8 cellular contexts compared by ENCODE assay signal in the genomic region with DNA sequence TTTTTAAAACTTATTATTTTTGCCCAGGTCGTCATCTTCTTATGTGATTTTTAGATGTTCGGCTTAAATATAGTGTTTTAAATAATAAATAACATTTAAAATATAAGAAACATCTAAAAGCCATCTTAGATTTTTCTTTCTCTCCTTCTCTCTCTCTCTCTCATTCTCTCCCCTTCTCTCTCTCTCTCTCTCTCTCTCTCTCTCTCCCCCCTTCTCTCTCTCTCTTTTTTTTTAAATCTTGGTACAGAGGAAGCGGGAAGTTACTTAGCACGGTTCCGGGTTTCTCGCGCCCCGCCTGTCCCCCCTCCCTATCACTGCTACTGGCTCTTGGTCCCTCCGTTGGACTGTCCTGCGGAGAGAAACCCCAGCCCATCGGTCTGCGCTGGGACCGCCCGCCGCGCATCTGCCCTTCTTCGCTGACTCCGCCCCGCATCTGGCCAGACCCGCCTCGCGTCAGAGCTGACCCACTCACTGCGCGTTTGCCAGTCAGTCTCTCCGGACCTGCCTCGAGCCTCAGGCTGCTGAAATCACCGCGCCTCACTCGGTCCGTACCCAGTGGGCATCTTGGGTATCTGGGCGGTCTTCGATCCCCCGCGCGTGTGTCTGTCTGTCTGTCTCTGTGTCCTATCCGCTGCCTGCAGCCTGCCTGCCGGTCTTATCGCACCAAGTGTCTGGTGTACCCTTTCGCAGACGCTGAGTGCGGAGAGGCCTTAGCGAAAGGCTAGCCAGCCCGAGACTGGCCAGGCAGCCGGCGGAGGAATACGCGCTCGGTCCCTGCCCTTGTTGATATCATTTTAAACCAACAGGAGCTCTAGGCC. TPM values are rescaled to one million over a fixed set of nuclear protein-coding genes. Genes with fewer than 3 reads are reported as not detected.
DNase-seq lines count a peak whose midpoint lies in the region; ATAC-seq and TF ChIP-seq lines count a peak whose summit lies in the region.

A gene (plus strand): TSS at position 489 of the 818 bp plus-strand sequence. CDS start 739 bp downstream, outside the sequence.

- H3K4me1 ChIP-seq in mucosa of rectum (ENCODE audit: control insufficient read depth in 2 of 2, insufficient read depth in 2 of 2, low read length in 2 of 2) (no peaks in the 10 kb centered on the region), uterus (no peaks in the 10 kb centered on the region)

- H3K27me3 ChIP-seq in mucosa of rectum (ENCODE audit: control insufficient read depth in 2 of 2, insufficient read depth in 2 of 2, low read length in 2 of 2) (no peaks in the 10 kb centered on the region), uterus (peaks cover 0 to 10% of the 10 kb centered on the region in 2 donors)

- H3K9me3 ChIP-seq in mucosa of rectum (ENCODE audit: control insufficient read depth in 2 of 2, low read length in 2 of 2) (peaks cover 0 to 2% of the 10 kb centered on the region in 2 donors), uterus (no peaks in the 10 kb centered on the region)

- DNase-seq in AG09309 (ENCODE audit: low read depth) (peak; percentile 35), NCI-H524 (lab: John Stamatoyannopoulos, UW) (peak; percentile 81 to 86), fibroblast of mammary gland (ENCODE audit: low read depth) (peak; percentile 84), uterus (peak; percentile 81 to 85), NCI-H526 (lab: John Stamatoyannopoulos, UW) (no peak)

- no peak for ATAC-seq in GM18909 (IDR thresholded peaks at IDR 0.05; ENCODE audit: poor library complexity, unreplicated experiment)
- ATAC-seq in HG02973 (IDR thresholded peaks at IDR 0.05; ENCODE audit: unreplicated experiment) = no peak

- no peak for TF ChIP-seq CTCF in AG09309 (IDR thresholded peaks at IDR 0.05; ENCODE audit: control insufficient read depth, insufficient read depth, low read depth, low read length, missing control alignments)
- TF ChIP-seq CTCF in fibroblast of mammary gland (conservative IDR thresholded peaks at IDR 0.05; ENCODE audit: control insufficient read depth, insufficient read depth, low read depth, low read length) = no peak
- no peak for TF ChIP-seq CTCF in uterus (IDR thresholded peaks at IDR 0.05)

- H3K27ac ChIP-seq in mucosa of rectum (ENCODE audit: low read depth in 2 of 2, low read length in 2 of 2) (peak within 1 kb of the TSS; percentile 63 to 65), uterus (peak within 1 kb of the TSS; percentile 67 to 78)

- H3K36me3 ChIP-seq in mucosa of rectum (ENCODE audit: control insufficient read depth in 2 of 2, insufficient read depth in 2 of 2, low read length in 2 of 2) (no peaks in the 10 kb centered on the region), uterus (no peaks in the 10 kb centered on the region)

- peak within 1 kb of the TSS; percentile 24 to 48 for H3K9ac ChIP-seq in mucosa of rectum (ENCODE audit: low read depth in 1 of 2, low read length in 2 of 2)

- intact Hi-C loops in uterus (cut with DNase I; ENCODE audit: low total_unique reads) = no loop called here

- H3K4me3 ChIP-seq in AG09309 (ENCODE audit: control insufficient read depth, low read depth, low read length) (peak within 1 kb of the TSS; percentile 39), fibroblast of mammary gland (ENCODE audit: control insufficient read depth, low read depth, low read length) (peak within 1 kb of the TSS; percentile 47), mucosa of rectum (ENCODE audit: low read length in 2 of 2) (peak within 1 kb of the TSS; percentile 54 to 57), uterus (peak within 1 kb of the TSS; percentile 41 to 51)

- TF ChIP-seq POLR2A in uterus (IDR thresholded peaks at IDR 0.05) = peak; percentile 47 to 73

RNA-seq across cellular contexts. Expression of the gene that starts here (rescaled TPM):
- 10 to 100 TPM in 1 of 4 donors, 1 to 10 TPM in 2, under 1 TPM in 1; 0.77 to 15.2 (median 2.6) TPM for total RNA-seq in uterus

Comparison
In these comparisons a context has a peak if more than half of its experiments do, and no peak if none do; other contexts are left out.
1. DNase-seq: peak in AG09309 (single experiment), NCI-H524 (2 of 2), fibroblast of mammary gland (single experiment) and uterus (2 of 2); none in NCI-H526 (0 of 2).
2. Peak in every context shown above with its lines, with median percentiles within 50 percentile points of each other: H3K4me3 ChIP-seq.